ENCODE assay signal across 23 cellular contexts in the genomic region with DNA sequence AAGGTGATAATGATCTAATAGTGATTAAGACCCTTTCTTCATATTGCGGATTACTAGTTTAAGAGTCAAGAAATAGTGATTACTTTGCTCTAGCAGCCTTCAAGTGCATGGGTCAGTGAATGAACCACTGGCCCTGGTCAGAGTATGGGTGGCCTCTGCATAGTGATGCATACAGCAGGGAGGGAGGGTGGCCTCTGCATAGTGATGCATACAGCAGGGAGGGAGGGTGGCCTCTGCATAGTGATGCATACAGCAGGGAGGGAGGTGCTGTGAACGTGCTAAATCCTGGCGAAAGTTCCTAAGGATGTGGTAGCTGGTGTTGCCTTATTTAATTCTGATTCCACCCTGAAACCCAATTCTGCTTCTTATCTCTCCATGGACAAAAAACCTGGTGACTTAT.
"Had no signal": no experiment of that assay in that cellular context is flagged by ENCODE, and none has a peak within 500 bp of the region (broad histone marks: within the 10 kb centered on the region; RNA-seq: fewer than 3 reads in every experiment).

No MANE protein-coding gene starts in this region.

- H3K27me3 Mint-ChIP-seq: activated B cell treated with CpG ODN at 0.5 μM for 24 hours; activated CD4-positive, alpha-beta memory T cell treated with anti-CD3 and anti-CD28 coated beads, Interleukin-2, amount 10 ng/mL, durations not matched to agents 7 days and 5 days; activated CD4-positive, alpha-beta T cell treated with anti-CD3 and anti-CD28 coated beads, Interleukin-2, amount 10 ng/mL, durations not matched to agents 7 days and 5 days; activated naive CD4-positive, alpha-beta T cell treated with anti-CD3 and anti-CD28 coated beads, Interleukin-2, amount 50 U/mL, for 24 hours; activated naive CD8-positive, alpha-beta T cell treated with anti-CD3 and anti-CD28 coated beads, Interleukin-2, amount 50 U/mL, for 24 hours; brain; central memory CD8-positive, alpha-beta T cell; T-helper 17 cell had no signal

- H3K9me3 ChIP-seq: ascending aorta, MG63 had no signal

- H3K9me3 Mint-ChIP-seq: activated B cell treated with CpG ODN at 0.5 μM for 24 hours; activated CD4-positive, alpha-beta memory T cell treated with anti-CD3 and anti-CD28 coated beads, Interleukin-2, amount 10 ng/mL, durations not matched to agents 7 days and 5 days; activated CD4-positive, alpha-beta T cell treated with anti-CD3 and anti-CD28 coated beads, Interleukin-2, amount 10 ng/mL, durations not matched to agents 7 days and 5 days; activated naive CD4-positive, alpha-beta T cell treated with anti-CD3 and anti-CD28 coated beads, Interleukin-2, amount 50 U/mL, for 24 hours; activated naive CD8-positive, alpha-beta T cell treated with anti-CD3 and anti-CD28 coated beads, Interleukin-2, amount 50 U/mL, for 24 hours; brain; central memory CD8-positive, alpha-beta T cell had no signal

- H3K27ac Mint-ChIP-seq: activated B cell treated with CpG ODN at 0.5 μM for 24 hours; activated CD4-positive, alpha-beta memory T cell treated with anti-CD3 and anti-CD28 coated beads, Interleukin-2, amount 10 ng/mL, durations not matched to agents 7 days and 5 days; activated CD4-positive, alpha-beta T cell treated with anti-CD3 and anti-CD28 coated beads, Interleukin-2, amount 10 ng/mL, durations not matched to agents 7 days and 5 days; activated naive CD4-positive, alpha-beta T cell treated with anti-CD3 and anti-CD28 coated beads, Interleukin-2, amount 50 U/mL, for 24 hours; activated naive CD8-positive, alpha-beta T cell treated with anti-CD3 and anti-CD28 coated beads, Interleukin-2, amount 50 U/mL, for 24 hours; brain; T-helper 17 cell had no signal

- DNase-seq: activated B cell treated with CpG ODN at 0.5 μM for 24 hours; activated CD4-positive, alpha-beta memory T cell treated with anti-CD3 and anti-CD28 coated beads, Interleukin-2, amount 10 ng/mL, durations not matched to agents 7 days and 5 days; activated CD4-positive, alpha-beta T cell treated with anti-CD3 and anti-CD28 coated beads for 1 hour; activated CD4-positive, alpha-beta T cell treated with anti-CD3 and anti-CD28 coated beads, Interleukin-2, amount 10 ng/mL, durations not matched to agents 7 days and 5 days; activated naive CD8-positive, alpha-beta T cell treated with anti-CD3 and anti-CD28 coated beads, Interleukin-2, amount 50 U/mL, for 24 hours; activated T-cell treated with anti-CD3 and anti-CD28 coated beads for 4 hours; activated T-cell treated with anti-CD3 and anti-CD28 coated beads, Interleukin-2, amount 50 U/mL, for 48 hours; amniotic stem cell; MG63; NCI-H1092 treated with DMSO at 0.1 percent for 48 hours; NCI-H1694 treated with DMSO at 0.1 percent for 48 hours; NCI-H2029 treated with DMSO at 0.1 percent for 48 hours; NCI-H345; NCI-H510A; NCI-H526 treated with DMSO at 0.1 percent for 48 hours; NCI-H82; SIG-M5; T-helper 17 cell; T-helper 9 cell had no signal

- ATAC-seq: activated naive CD8-positive, alpha-beta T cell treated with anti-CD3 and anti-CD28 coated beads, Interleukin-2, amount 50 U/mL, for 24 hours; T-helper 17 cell had no signal

- H3K4me3 Mint-ChIP-seq: activated B cell treated with CpG ODN at 0.5 μM for 24 hours; activated CD4-positive, alpha-beta memory T cell treated with anti-CD3 and anti-CD28 coated beads, Interleukin-2, amount 10 ng/mL, durations not matched to agents 7 days and 5 days; activated CD4-positive, alpha-beta T cell treated with anti-CD3 and anti-CD28 coated beads, Interleukin-2, amount 10 ng/mL, durations not matched to agents 7 days and 5 days; activated naive CD4-positive, alpha-beta T cell treated with anti-CD3 and anti-CD28 coated beads, Interleukin-2, amount 50 U/mL, for 24 hours; activated naive CD8-positive, alpha-beta T cell treated with anti-CD3 and anti-CD28 coated beads, Interleukin-2, amount 50 U/mL, for 24 hours; brain; central memory CD8-positive, alpha-beta T cell; T-helper 17 cell had no signal

- H3K4me1 ChIP-seq: ascending aorta had no signal

- H3K36me3 Mint-ChIP-seq: activated naive CD4-positive, alpha-beta T cell treated with anti-CD3 and anti-CD28 coated beads, Interleukin-2, amount 50 U/mL, for 24 hours; brain had no signal

- H3K4me1 Mint-ChIP-seq: activated B cell treated with CpG ODN at 0.5 μM for 24 hours; activated CD4-positive, alpha-beta memory T cell treated with anti-CD3 and anti-CD28 coated beads, Interleukin-2, amount 10 ng/mL, durations not matched to agents 7 days and 5 days; activated CD4-positive, alpha-beta T cell treated with anti-CD3 and anti-CD28 coated beads, Interleukin-2, amount 10 ng/mL, durations not matched to agents 7 days and 5 days; activated naive CD4-positive, alpha-beta T cell treated with anti-CD3 and anti-CD28 coated beads, Interleukin-2, amount 50 U/mL, for 24 hours; activated naive CD8-positive, alpha-beta T cell treated with anti-CD3 and anti-CD28 coated beads, Interleukin-2, amount 50 U/mL, for 24 hours; central memory CD8-positive, alpha-beta T cell; T-helper 17 cell had no signal

- H3K27me3 ChIP-seq: ascending aorta, MG63 had no signal

- H3K4me3 ChIP-seq: ascending aorta, MG63 had no signal

- H3K27ac ChIP-seq: ascending aorta had no signal

- H3K36me3 ChIP-seq: ascending aorta, MG63 had no signal
